Comparison of ENCODE assay signal across 11 cellular contexts in genomic region chr19:45253396-45254027, GRCh38. TPM values are rescaled to one million over a fixed set of nuclear protein-coding genes. Genes with fewer than 3 reads are reported as not detected.
DNase-seq lines count a peak whose midpoint lies in the region; ATAC-seq, FAIRE-seq and TF ChIP-seq lines count a peak whose summit lies in the region.
"Had no signal": no experiment of that assay in that cellular context is flagged by ENCODE, and none has a peak within 500 bp of the region (broad histone marks: within the 10 kb centered on the region; RNA-seq: fewer than 3 reads in every experiment).

No MANE protein-coding gene starts in this region.

- no peak for TF ChIP-seq CTCF in brain microvascular endothelial cell (IDR thresholded peaks at IDR 0.05; ENCODE audit: low read depth, low read length, missing control alignments)

- H3K4me2 ChIP-seq in BLaER1 treated with 17β-estradiol and CSF1 and Interleukin-3, amounts not matched to agents 10 nM and 100 nM: peak overlapping the region; percentile 91 to 100 (median 97)

- H3K9me3 Mint-ChIP-seq in IgD-negative memory B cell: no peaks in the 10 kb centered on the region
- no peaks in the 10 kb centered on the region for H3K9me3 Mint-ChIP-seq in naive thymus-derived CD8-positive, alpha-beta T cell

- H3K4me1 ChIP-seq in BLaER1 treated with 17β-estradiol and CSF1 and Interleukin-3, amounts not matched to agents 10 nM and 100 nM: peaks cover 33 to 74% (median 68%) of the 10 kb centered on the region in 10 experiments
- H3K4me1 ChIP-seq in HAP-1: peaks cover 5% of the 10 kb centered on the region

- no peaks in the 10 kb centered on the region for H3K36me3 Mint-ChIP-seq in IgD-negative memory B cell
- peaks cover 0 to 2% (median 0%) of the 10 kb centered on the region in 3 donors for H3K36me3 Mint-ChIP-seq in naive thymus-derived CD8-positive, alpha-beta T cell

- no peaks in the 10 kb centered on the region for H3K27me3 ChIP-seq in BLaER1 treated with 17β-estradiol and CSF1 and Interleukin-3, amounts not matched to agents 10 nM and 100 nM
- no peaks in the 10 kb centered on the region for H3K27me3 ChIP-seq in brain microvascular endothelial cell (replicated peaks)
- no peaks in the 10 kb centered on the region for H3K27me3 ChIP-seq in HAP-1 (ENCODE audit: low read depth)
- peaks cover 7% of the 10 kb centered on the region for H3K27me3 ChIP-seq in H7 (ENCODE audit: control insufficient read depth, insufficient read depth, low read length)

- H3K4me3 Mint-ChIP-seq in IgD-negative memory B cell: peak overlapping the region; percentile 57 to 87 (median 79)
- H3K4me3 Mint-ChIP-seq in naive thymus-derived CD8-positive, alpha-beta T cell: peak overlapping the region; percentile 50 to 95 (median 83)

- H3K4me3 ChIP-seq in BLaER1 treated with 17β-estradiol and CSF1 and Interleukin-3, amounts not matched to agents 10 nM and 100 nM: peak overlapping the region in 8 of 10 experiments; percentile 83 to 94 (median 88); a peak in 8 of 20 replicates
- H3K4me3 ChIP-seq in brain microvascular endothelial cell (ENCODE audit: low read depth, low read length) (no peak overlapping the region), HAP-1 (no peak overlapping the region), H7 (ENCODE audit: insufficient read depth, low read depth, low read length) (no peak overlapping the region)

- POLR2A ChIA-PET in naive thymus-derived CD8-positive, alpha-beta T cell (lab: Charles Lee): interaction anchor here (0.8 kb wide), 1 partner anchor 772 kb away, joined by 3 read pairs; no protein-coding TSS in a partner anchor

- no peak for FAIRE-seq in GM12892 (lab: Jason Lieb, UNC)
- FAIRE-seq: endothelial cell of umbilical vein had no signal

- peaks cover 49 to 69% (median 65%) of the 10 kb centered on the region in 11 experiments for H4K20me1 ChIP-seq in BLaER1 treated with 17β-estradiol and CSF1 and Interleukin-3, amounts not matched to agents 10 nM and 100 nM

- no peaks in the 10 kb centered on the region for H3K9me3 ChIP-seq in BLaER1 treated with 17β-estradiol and CSF1 and Interleukin-3, amounts not matched to agents 10 nM and 100 nM (replicated peaks in 1 of 11)
- no peaks in the 10 kb centered on the region for H3K9me3 ChIP-seq in HAP-1

- in situ Hi-C loops in brain microvascular endothelial cell (cut with HindIII; ENCODE audit: low pct_ligation_motif_present, low sequenced_read_pairs): no loop called here
- in situ Hi-C loops in HAP-1 (cut with MboI; ENCODE audit: low sequenced_read_pairs): no loop called here

- H3K36me3 ChIP-seq in BLaER1 treated with 17β-estradiol and CSF1 and Interleukin-3, amounts not matched to agents 10 nM and 100 nM: peaks cover 0 to 17% (median 10%) of the 10 kb centered on the region in 11 experiments; a peak in 12 of 22 replicates
- H3K36me3 ChIP-seq in brain microvascular endothelial cell (replicated peaks) (no peaks in the 10 kb centered on the region), HAP-1 (replicated peaks) (no peaks in the 10 kb centered on the region), H7 (replicated peaks; ENCODE audit: control insufficient read depth, insufficient read depth, low read length) (no peaks in the 10 kb centered on the region)

- peak overlapping the region in 7 of 11 experiments; percentile 2 to 87 (median 79); a peak in 6 of 22 replicates for H3K27ac ChIP-seq in BLaER1 treated with 17β-estradiol and CSF1 and Interleukin-3, amounts not matched to agents 10 nM and 100 nM
- no peak overlapping the region for H3K27ac ChIP-seq in brain microvascular endothelial cell
- H3K27ac ChIP-seq: WERI-Rb-1 had no signal

- ATAC-seq in naive thymus-derived CD8-positive, alpha-beta T cell: no peak
- no peak for ATAC-seq in GM18511 (IDR thresholded peaks at IDR 0.05; ENCODE audit: unreplicated experiment)

- peak; percentile 16 for DNase-seq in brain microvascular endothelial cell
- no peak for DNase-seq in naive thymus-derived CD8-positive, alpha-beta T cell
- no peak for DNase-seq in HAP-1 (ENCODE audit: low spot score in 2 of 2)
- DNase-seq in H7: no peak
- DNase-seq in GM12892 (ENCODE audit: insufficient read length): no peak
- DNase-seq: NCI-H1436 treated with DMSO at 0.1 percent for 48 hours, WERI-Rb-1 had no signal

- no peaks in the 10 kb centered on the region for H3K27me3 Mint-ChIP-seq in IgD-negative memory B cell
- H3K27me3 Mint-ChIP-seq in naive thymus-derived CD8-positive, alpha-beta T cell: no peaks in the 10 kb centered on the region

- H3K27ac Mint-ChIP-seq in IgD-negative memory B cell: peak overlapping the region in 2 of 3 donors; percentile 33 to 86
- H3K27ac Mint-ChIP-seq in naive thymus-derived CD8-positive, alpha-beta T cell: peak overlapping the region in 7 of 10 donors; percentile 37 to 92 (median 66)

- no peak for TF ChIP-seq POLR2A in GM12892 (IDR thresholded peaks at IDR 0.05; ENCODE audit: low read depth, low read length)

- peaks cover 5 to 20% (median 10%) of the 10 kb centered on the region in 3 donors for H3K4me1 Mint-ChIP-seq in IgD-negative memory B cell
- peaks cover 27 to 45% (median 40%) of the 10 kb centered on the region in 4 donors for H3K4me1 Mint-ChIP-seq in naive thymus-derived CD8-positive, alpha-beta T cell

- peak overlapping the region; percentile 79 to 95 (median 90); a peak in 16 of 22 replicates for H3K9ac ChIP-seq in BLaER1 treated with 17β-estradiol and CSF1 and Interleukin-3, amounts not matched to agents 10 nM and 100 nM

RNA-seq across cellular contexts. Expression of gene MARK4, which starts 2.4 kb away (rescaled TPM):
- polyA plus RNA-seq in IgD-negative memory B cell: 0.58 TPM
- total RNA-seq in naive thymus-derived CD8-positive, alpha-beta T cell: 10 to 100 TPM; 19.6 to 24.9 TPM
- polyA plus RNA-seq in naive thymus-derived CD8-positive, alpha-beta T cell: under 1 TPM; 0.79 to 0.95 (median 0.91) TPM
- total RNA-seq in H7 (2014; rRNA removed; shearing (Covaris generic)): 16.1 and 26.5 TPM in 2 replicates
- 14.1 TPM for polyA plus RNA-seq in GM12892 (2012; ENCODE audit: missing spikeins)

RNA-seq across cellular contexts. Expression of gene EXOC3L2, which starts 8.3 kb away (rescaled TPM):
- polyA plus RNA-seq in IgD-negative memory B cell: not detected
- total RNA-seq in naive thymus-derived CD8-positive, alpha-beta T cell: not detected
- polyA plus RNA-seq in naive thymus-derived CD8-positive, alpha-beta T cell: not detected
- total RNA-seq in H7 (2014; rRNA removed; shearing (Covaris generic)): 2.2 and 5.4 TPM in 2 replicates
- polyA plus RNA-seq in GM12892 (2012; ENCODE audit: missing spikeins): not detected

Comparison
In these comparisons a context has a peak if more than half of its experiments do, and no peak if none do; other contexts are left out.
1. H3K4me3 ChIP-seq: peak in BLaER1 treated with 17β-estradiol and CSF1 and Interleukin-3, amounts not matched to agents 10 nM and 100 nM (8 of 10); none in brain microvascular endothelial cell (single experiment), HAP-1 (single experiment) and H7 (single experiment).